ENCODE assay signal across 24 cellular contexts in the genomic region with DNA sequence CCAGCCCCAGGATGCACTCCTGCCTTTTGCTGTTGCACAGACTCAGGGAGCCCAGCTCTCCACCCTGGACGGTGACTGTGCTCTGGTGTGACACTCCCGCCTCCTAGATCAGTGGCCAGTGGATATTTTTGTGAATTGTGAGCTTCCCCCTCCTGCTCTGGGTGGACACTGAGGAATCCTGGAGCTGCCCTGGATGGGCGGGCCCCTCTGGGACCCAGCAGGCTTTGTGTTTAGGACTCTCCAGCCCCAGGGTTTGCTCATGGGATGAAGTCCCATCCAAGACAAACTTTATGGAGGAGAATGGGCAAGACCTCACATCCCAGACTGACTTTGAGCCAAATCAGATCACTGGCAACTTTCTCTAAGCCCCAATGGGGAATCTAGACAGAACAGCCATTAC. TPM values are rescaled to one million over a fixed set of nuclear protein-coding genes. Genes with fewer than 3 reads are reported as not detected.
DNase-seq lines count a peak whose midpoint lies in the region; ATAC-seq, FAIRE-seq and TF ChIP-seq lines count a peak whose summit lies in the region.
"Had no signal": no experiment of that assay in that cellular context is flagged by ENCODE, and none has a peak within 500 bp of the region (broad histone marks: within the 10 kb centered on the region; RNA-seq: fewer than 3 reads in every experiment).

No MANE protein-coding gene starts in this region.

- H3K27me3 ChIP-seq in HepG2 (ENCODE audit: control insufficient read depth in 1 of 2, insufficient read depth in 2 of 2, low read length in 2 of 2) (no peaks in the 10 kb centered on the region), right lobe of liver (no peaks in the 10 kb centered on the region), heart right ventricle (no peaks in the 10 kb centered on the region), neuronal stem cell (ENCODE audit: control insufficient read depth in 3 of 3, insufficient read depth in 3 of 3, low read depth in 1 of 3, low read length in 3 of 3) (no peaks in the 10 kb centered on the region), stomach (no peaks in the 10 kb centered on the region)
- H3K27me3 ChIP-seq: Peyer's patch, sigmoid colon had no signal

- TF ChIP-seq EP300 in HepG2 (IDR thresholded peaks at IDR 0.05; ENCODE audit: low read depth in 2 of 2, low read length in 2 of 2) (no peak), HepG2 (CRISPR knock-in tag; IDR thresholded peaks at IDR 0.05; ENCODE audit: borderline replicate concordance) (no peak), stomach (IDR thresholded peaks at IDR 0.05) (no peak)

- H2BK12ac ChIP-seq in neuronal stem cell (ENCODE audit: low read length) = no peak overlapping the region

- no peak for FAIRE-seq in HepG2 (lab: Jason Lieb, UNC)
- FAIRE-seq: GM12891, keratinocyte, TTC549 had no signal

- no peak overlapping the region for H3K14ac ChIP-seq in neuronal stem cell (ENCODE audit: low read length)

- H3K4me1 ChIP-seq in HepG2 (ENCODE audit: insufficient read depth, low read length) = peaks cover 52% of the 10 kb centered on the region
- H3K4me1 ChIP-seq in right lobe of liver = no peaks in the 10 kb centered on the region
- peaks cover 0 to 21% (median 0%) of the 10 kb centered on the region in 9 donors for H3K4me1 ChIP-seq in heart right ventricle
- H3K4me1 ChIP-seq in neuronal stem cell (ENCODE audit: control insufficient read depth in 2 of 2, insufficient read depth in 1 of 2, low read depth in 1 of 2, low read length in 2 of 2) = peaks cover 32 to 33% of the 10 kb centered on the region in 2 donors
- H3K4me1 ChIP-seq in stomach = peaks cover 0 to 4% (median 0%) of the 10 kb centered on the region in 4 donors
- H3K4me1 ChIP-seq: sigmoid colon had no signal

- TF ChIP-seq POLR2A in HepG2 (IDR thresholded peaks at IDR 0.05; ENCODE audit: insufficient read depth in 1 of 2, low read depth in 2 of 2, low read length in 2 of 2) = no peak
- no peak for TF ChIP-seq POLR2A in right lobe of liver (IDR thresholded peaks at IDR 0.05)
- TF ChIP-seq POLR2A in stomach (IDR thresholded peaks at IDR 0.05) = no peak

- H4K20me1 ChIP-seq in HepG2 (ENCODE audit: insufficient read depth, low read length) = no peaks in the 10 kb centered on the region

- H2BK5ac ChIP-seq in neuronal stem cell (ENCODE audit: low read length) = no peak overlapping the region

- H4K91ac ChIP-seq in neuronal stem cell (ENCODE audit: low read depth, low read length, poor library complexity) = no peak overlapping the region

- H2BK120ac ChIP-seq in neuronal stem cell (ENCODE audit: low read depth, low read length) = no peak overlapping the region

- H3K36me3 ChIP-seq in HepG2 (replicated peaks in 1 of 2; ENCODE audit: control insufficient read depth in 1 of 2, insufficient read depth in 2 of 2, low read length in 2 of 2) (peaks cover 0 to 3% of the 10 kb centered on the region in 2 experiments; a peak in 2 of 5 replicates), right lobe of liver (no peaks in the 10 kb centered on the region), heart right ventricle (no peaks in the 10 kb centered on the region), neuronal stem cell (replicated peaks in 1 of 2; ENCODE audit: control insufficient read depth in 2 of 2, insufficient read depth in 2 of 2, low read length in 2 of 2) (peaks cover 0 to 3% of the 10 kb centered on the region in 2 donors), stomach (peaks cover 0 to 16% (median 3%) of the 10 kb centered on the region in 4 donors)
- H3K36me3 ChIP-seq: Peyer's patch had no signal

- no peak for DNase-seq in HepG2 (ENCODE audit: low spot score)
- DNase-seq in right lobe of liver = no peak
- DNase-seq in heart right ventricle = peak in 1 of 2 donors; percentile 38
- no peak for DNase-seq in neuronal stem cell (ENCODE audit: low spot score)
- no peak for DNase-seq in HPDE6-E6E7 (ENCODE audit: extremely low spot score)
- no peak for DNase-seq in stomach
- no peak for DNase-seq in stimulated activated CD4-positive, alpha-beta T cell treated with anti-CD3 and anti-CD28 coated beads, Interleukin-4, amount 100 ng/mL, for 1 hour
- DNase-seq: activated CD4-positive, alpha-beta T cell treated with anti-CD3 and anti-CD28 coated beads, Interleukin-2, amount 50 U/mL, for 48 hours; activated naive CD4-positive, alpha-beta T cell treated with anti-CD3 and anti-CD28 coated beads for 36 hours; amniotic stem cell; CD4-positive, alpha-beta memory T cell; EL; NCI-H187 treated with DMSO at 0.1 percent for 48 hours; NCI-H526; Peyer's patch; posterior cingulate gyrus; sigmoid colon; stimulated activated naive B cell treated with anti-CD40 and anti-IgM and Interleukin-4, amounts not matched to agents 10 μg/mL and 1 μg/mL and 100 μg/mL, for 72 hours; T-helper 1 cell had no signal

- TF ChIP-seq RAD21 in HepG2 (CRISPR knock-in tag; IDR thresholded peaks at IDR 0.05) = no peak

- CTCF ChIA-PET in HepG2 (lab: Yijun Ruan, JAX; ENCODE audit: low intra/inter-chr PET ratio, low total read pairs) = no interaction called here

- in situ Hi-C loops in HepG2 (cut with HindIII; ENCODE audit: extremely low pct_ligation_motif_present, low pct_unique_long_range_greater_than_20kb) = no loop called here

- intact Hi-C loops in HepG2 (cut with micrococcal nuclease; ENCODE audit: unreplicated experiment) = no loop called here
- intact Hi-C loops in right lobe of liver (cut with DNase I) = no loop called here
- intact Hi-C loops in heart right ventricle (cut with DNase I) = no loop called here
- intact Hi-C loops in stomach (cut with DNase I; ENCODE audit: low total_unique reads) = no loop called here

- H3K9me3 ChIP-seq in HepG2 (ENCODE audit: low read length) (no peaks in the 10 kb centered on the region), right lobe of liver (no peaks in the 10 kb centered on the region), heart right ventricle (no peaks in the 10 kb centered on the region), neuronal stem cell (replicated peaks in 1 of 2; ENCODE audit: control insufficient read depth in 2 of 2, insufficient read depth in 1 of 2, low read depth in 1 of 2, low read length in 2 of 2) (no peaks in the 10 kb centered on the region), stomach (no peaks in the 10 kb centered on the region)
- H3K9me3 ChIP-seq: Peyer's patch, sigmoid colon had no signal

- peak; percentile 7; the same call in 1 of the 3 replicates for ATAC-seq in HepG2
- ATAC-seq in right lobe of liver = no peak
- ATAC-seq in heart right ventricle = peak; percentile 39 to 76 (median 49)
- ATAC-seq in HG02885 (IDR thresholded peaks at IDR 0.05; ENCODE audit: poor library complexity, unreplicated experiment) = no peak
- ATAC-seq: stimulated activated naive B cell treated with anti-CD40 and anti-IgM and Interleukin-4, amounts not matched to agents 10 μg/mL and 1 μg/mL and 100 μg/mL, for 72 hours had no signal

- H4K8ac ChIP-seq in neuronal stem cell (ENCODE audit: low read depth, low read length) = no peak overlapping the region

- WGBS in HepG2 (ENCODE audit: low lambda C conversion rate) = 71% methylated on average over 2 of the region's 3 CpGs
- WGBS in right lobe of liver (ENCODE audit: insufficient coverage, low coverage, low lambda C conversion rate, missing lambda C conversion rate) = 85% methylated on average over 3 of the region's 3 CpGs
- 46 to 57% methylated on average over 3 of the region's 3 CpGs for WGBS in heart right ventricle, 2 donors
- no CpG with 5 or more reads among the region's 3 CpGs for WGBS in neuronal stem cell (ENCODE audit: extremely low coverage in 2 of 2, insufficient read length in 2 of 2, insufficient replicate concordance in 1 of 2), 2 donors
- WGBS in stomach, 5 donors = 59 to 76% (median 70%) methylated on average over 3 of the region's 3 CpGs

- H3K9ac ChIP-seq in HepG2 (ENCODE audit: insufficient read depth, low read depth, low read length) = no peak overlapping the region
- H3K9ac ChIP-seq in neuronal stem cell (ENCODE audit: low read depth, low read length, poor library complexity) = no peak overlapping the region

- H3K18ac ChIP-seq in neuronal stem cell (ENCODE audit: low read length) = no peak overlapping the region

- peak overlapping the region; percentile 65 for H2AK5ac ChIP-seq in neuronal stem cell (ENCODE audit: low read depth, low read length)

- TF ChIP-seq CTCF in HepG2 (CRISPR knock-in tag; IDR thresholded peaks at IDR 0.05) (no peak), right lobe of liver (IDR thresholded peaks at IDR 0.05) (no peak), heart right ventricle (IDR thresholded peaks at IDR 0.05) (no peak), stomach (IDR thresholded peaks at IDR 0.05) (no peak)

- POLR2A ChIA-PET in HepG2 (lab: Yijun Ruan, JAX) = interaction anchor here (1.2 to 1.7 kb wide), 2 partner anchors 16 to 27 kb away, joined by 3 to 7 read pairs; a partner anchor contains a TSS

- H3K4ac ChIP-seq in neuronal stem cell (ENCODE audit: low read length) = no peak overlapping the region

- no TSS peak for BruUV-seq in HepG2 (replicated peaks; lab: Mats Ljungman, UMichigan)

- H3K79me2 ChIP-seq in HepG2 (ENCODE audit: insufficient read depth, low read length) = no peaks in the 10 kb centered on the region

- H3K79me1 ChIP-seq in neuronal stem cell (ENCODE audit: low read depth, low read length) = peaks cover 5% of the 10 kb centered on the region

- H2AFZ ChIP-seq in HepG2 (ENCODE audit: low read length) = no peak overlapping the region
- peak overlapping the region; percentile 28 for H2AFZ ChIP-seq in neuronal stem cell (ENCODE audit: low read length)

- H3K23ac ChIP-seq in neuronal stem cell (ENCODE audit: low read depth, low read length, poor library complexity) = no peak overlapping the region

- H3K4me3 ChIP-seq in HepG2 (replicated peaks in 1 of 3; ENCODE audit: insufficient read depth in 1 of 3, low read depth in 2 of 3, low read length in 3 of 3) (no peak overlapping the region), right lobe of liver (no peak overlapping the region), heart right ventricle (no peak overlapping the region), neuronal stem cell (ENCODE audit: low read length in 2 of 2) (no peak overlapping the region), stomach (no peak overlapping the region)
- H3K4me3 ChIP-seq: lung, Peyer's patch, sigmoid colon had no signal

- H3K4me2 ChIP-seq in HepG2 (ENCODE audit: low read depth, low read length) (no peak overlapping the region), neuronal stem cell (ENCODE audit: insufficient read depth, low read length, poor library complexity, severe bottlenecking) (no peak overlapping the region)

- H2BK15ac ChIP-seq in neuronal stem cell (ENCODE audit: low read length) = no peak overlapping the region

- H3K27ac ChIP-seq in HepG2 (ENCODE audit: extremely low read length, insufficient read depth, low read length) (no peak overlapping the region), right lobe of liver (no peak overlapping the region), heart right ventricle (no peak overlapping the region), neuronal stem cell (replicated peaks; ENCODE audit: low read length) (no peak overlapping the region), stomach (no peak overlapping the region)

RNA-seq across cellular contexts. Expression of a gene that starts 16.1 kb away (rescaled TPM):
- total RNA-seq in HepG2 (2016; rRNA removed; fragmentation: Illumina TruSeq; extraction: Trizol) (4.8 and 8.5 TPM in 2 replicates), right lobe of liver (1 to 10 TPM in 4 of 6 experiments, under 1 TPM in 2; 0.78 to 2.2 (median 1.9) TPM), heart right ventricle (1 to 10 TPM in 5 of 10 donors, under 1 TPM in 5; 0.32 to 1.6 (median 0.91) TPM), stomach (10 to 100 TPM in 1 of 5 donors, 1 to 10 TPM in 3, not detected in 1; 1.3 to 40.8 (median 1.9) TPM)
- total RNA-seq in HepG2 (2016; cell fraction: cytosol; rRNA removed; fragmentation: Illumina TruSeq; extraction: Trizol; ENCODE audit: low read depth) = 1.5 and 2.2 TPM in 2 replicates
- total RNA-seq in HepG2 (2016; cell fraction: insoluble cytoplasmic fraction; rRNA removed; fragmentation: Illumina TruSeq; extraction: Trizol) = 3.6 and 8.3 TPM in 2 replicates
- 5.1 and 6.1 TPM in 2 replicates for total RNA-seq in HepG2 (2016; cell fraction: membrane; rRNA removed; fragmentation: Illumina TruSeq; extraction: Trizol)
- 11.0 and 14.1 TPM in 2 replicates for total RNA-seq in HepG2 (2016; cell fraction: nucleus; rRNA removed; fragmentation: Illumina TruSeq; extraction: Trizol)
- polyA plus RNA-seq in HepG2 (2011; rRNA removed) (9.9 and 16.1 TPM in 2 replicates), heart right ventricle (1 to 10 TPM in 1 of 2 donors, under 1 TPM in 1; 0.88 to 1.7 TPM), stomach (1 to 10 TPM; 1.1 to 5.7 (median 4.3) TPM)
- polyA plus RNA-seq in HepG2 (2011; cell fraction: cytosol; rRNA removed) = 7.9 and 8.4 TPM in 2 replicates
- 33.5 and 37.5 TPM in 2 replicates for polyA plus RNA-seq in HepG2 (2011; cell fraction: nucleus; rRNA removed)
- 11.7 and 19.4 TPM in 2 replicates for polyA plus RNA-seq in HepG2 (2012)
- 2.5 TPM in 2 replicates for polyA plus RNA-seq in HepG2 (2016; cell fraction: cytosol; fragmentation: Illumina TruSeq; extraction: Trizol; ENCODE audit: low read depth)
- polyA plus RNA-seq in HepG2 (2016; cell fraction: insoluble cytoplasmic fraction; fragmentation: Illumina TruSeq; extraction: Trizol; ENCODE audit: low read depth) = 5.1 and 6.9 TPM in 2 replicates
- 5.7 and 5.9 TPM in 2 replicates for polyA plus RNA-seq in HepG2 (2016; cell fraction: membrane; fragmentation: Illumina TruSeq; extraction: Trizol; ENCODE audit: low read depth)
- 20.8 and 22.7 TPM in 2 replicates for polyA plus RNA-seq in HepG2 (2016; cell fraction: nucleus; fragmentation: Illumina TruSeq; extraction: Trizol; ENCODE audit: insufficient read depth, low read depth)
- 32.9 and 95.0 TPM in 2 replicates for polyA minus RNA-seq in HepG2 (2011; rRNA and poly(A)+ RNA removed; ENCODE audit: low replicate concordance)
- 7.2 and 7.7 TPM in 2 replicates for polyA minus RNA-seq in HepG2 (2011; cell fraction: cytosol; rRNA and poly(A)+ RNA removed)
- 11.1 and 11.3 TPM in 2 replicates for polyA minus RNA-seq in HepG2 (2011; cell fraction: nucleus; rRNA and poly(A)+ RNA removed)
- polyA plus RNA-seq in neuronal stem cell (2013, experiment 1 of 2) = 10.8 TPM
- 10.8 TPM for polyA plus RNA-seq in neuronal stem cell (2013, experiment 2 of 2)
- polyA plus RNA-seq: CD4-positive, alpha-beta memory T cell had no signal

RNA-seq across cellular contexts. Expression of a gene that starts 23.8 kb away (rescaled TPM):
- 2.2 and 2.9 TPM in 2 replicates for total RNA-seq in HepG2 (2016; rRNA removed; fragmentation: Illumina TruSeq; extraction: Trizol)
- 0.79 and 2.4 TPM in 2 replicates for total RNA-seq in HepG2 (2016; cell fraction: cytosol; rRNA removed; fragmentation: Illumina TruSeq; extraction: Trizol; ENCODE audit: low read depth)
- 0.95 and 2.5 TPM in 2 replicates for total RNA-seq in HepG2 (2016; cell fraction: insoluble cytoplasmic fraction; rRNA removed; fragmentation: Illumina TruSeq; extraction: Trizol)
- total RNA-seq in HepG2 (2016; cell fraction: membrane; rRNA removed; fragmentation: Illumina TruSeq; extraction: Trizol) = 1.8 and 2.6 TPM in 2 replicates
- total RNA-seq in HepG2 (2016; cell fraction: nucleus; rRNA removed; fragmentation: Illumina TruSeq; extraction: Trizol) = 2.8 and 3.1 TPM in 2 replicates
- polyA plus RNA-seq in HepG2 (2011; rRNA removed) = 1.4 and 1.8 TPM in 2 replicates
- 0.59 and 0.82 TPM in 2 replicates for polyA plus RNA-seq in HepG2 (2011; cell fraction: cytosol; rRNA removed)
- polyA plus RNA-seq in HepG2 (2011; cell fraction: nucleus; rRNA removed) = 8.4 and 10.6 TPM in 2 replicates
- polyA plus RNA-seq in HepG2 (2012) = 2.3 and 3.3 TPM in 2 replicates
- 1.3 and 1.8 TPM in 2 replicates for polyA plus RNA-seq in HepG2 (2016; cell fraction: cytosol; fragmentation: Illumina TruSeq; extraction: Trizol; ENCODE audit: low read depth)
- 2.1 and 2.4 TPM in 2 replicates for polyA plus RNA-seq in HepG2 (2016; cell fraction: insoluble cytoplasmic fraction; fragmentation: Illumina TruSeq; extraction: Trizol; ENCODE audit: low read depth)
- polyA plus RNA-seq in HepG2 (2016; cell fraction: membrane; fragmentation: Illumina TruSeq; extraction: Trizol; ENCODE audit: low read depth) = 1.7 and 2.2 TPM in 2 replicates
- 4.7 and 6.9 TPM in 2 replicates for polyA plus RNA-seq in HepG2 (2016; cell fraction: nucleus; fragmentation: Illumina TruSeq; extraction: Trizol; ENCODE audit: insufficient read depth, low read depth)
- 1.1 and 1.6 TPM in 2 replicates for polyA minus RNA-seq in HepG2 (2011; rRNA and poly(A)+ RNA removed; ENCODE audit: low replicate concordance)
- not detected in 2 replicates for polyA minus RNA-seq in HepG2 (2011; cell fraction: cytosol; rRNA and poly(A)+ RNA removed)
- polyA minus RNA-seq in HepG2 (2011; cell fraction: nucleus; rRNA and poly(A)+ RNA removed) = 1.2 and 1.9 TPM in 2 replicates
- 1 to 10 TPM; 2.2 to 8.4 (median 3.5) TPM for total RNA-seq in right lobe of liver
- total RNA-seq in heart right ventricle = 1 to 10 TPM in 8 of 10 donors, under 1 TPM in 2; 0.55 to 3.1 (median 1.3) TPM
- polyA plus RNA-seq in heart right ventricle = 1 to 10 TPM; 1.1 to 3.1 TPM
- 5.3 TPM for polyA plus RNA-seq in neuronal stem cell (2013, experiment 1 of 2)
- polyA plus RNA-seq in neuronal stem cell (2013, experiment 2 of 2) = 5.5 TPM
- total RNA-seq in stomach = 10 to 100 TPM in 2 of 5 donors, 1 to 10 TPM in 3; 1.2 to 32.4 (median 6.7) TPM
- polyA plus RNA-seq in stomach = 10 to 100 TPM in 2 of 3 donors, 1 to 10 TPM in 1; 5.3 to 16.7 (median 14.6) TPM

RNA-seq across cellular contexts. Expression of a gene that starts 36.2 kb away (rescaled TPM):
- total RNA-seq in HepG2 (2016; rRNA removed; fragmentation: Illumina TruSeq; extraction: Trizol) (56.5 and 78.0 TPM in 2 replicates), right lobe of liver (10 to 100 TPM; 13.4 to 49.5 (median 18.5) TPM), heart right ventricle (10 to 100 TPM; 31.1 to 47.0 (median 38.6) TPM), stomach (10 to 100 TPM; 15.2 to 30.9 (median 23.8) TPM)
- total RNA-seq in HepG2 (2016; cell fraction: cytosol; rRNA removed; fragmentation: Illumina TruSeq; extraction: Trizol; ENCODE audit: low read depth) = 81.0 and 86.5 TPM in 2 replicates
- total RNA-seq in HepG2 (2016; cell fraction: insoluble cytoplasmic fraction; rRNA removed; fragmentation: Illumina TruSeq; extraction: Trizol) = 57.1 and 86.7 TPM in 2 replicates
- 144 and 151 TPM in 2 replicates for total RNA-seq in HepG2 (2016; cell fraction: membrane; rRNA removed; fragmentation: Illumina TruSeq; extraction: Trizol)
- total RNA-seq in HepG2 (2016; cell fraction: nucleus; rRNA removed; fragmentation: Illumina TruSeq; extraction: Trizol) = 42.0 and 49.7 TPM in 2 replicates
- polyA plus RNA-seq in HepG2 (2011; rRNA removed) (41.9 and 57.0 TPM in 2 replicates), heart right ventricle (10 to 100 TPM; 25.4 to 50.8 TPM), stomach (10 to 100 TPM; 19.9 to 37.4 (median 21.3) TPM)
- polyA plus RNA-seq in HepG2 (2011; cell fraction: cytosol; rRNA removed) = 39.2 and 66.4 TPM in 2 replicates
- 53.0 and 54.3 TPM in 2 replicates for polyA plus RNA-seq in HepG2 (2011; cell fraction: nucleus; rRNA removed)
- polyA plus RNA-seq in HepG2 (2012) = 40.1 and 41.5 TPM in 2 replicates
- polyA plus RNA-seq in HepG2 (2016; cell fraction: cytosol; fragmentation: Illumina TruSeq; extraction: Trizol; ENCODE audit: low read depth) = 96.5 and 101 TPM in 2 replicates
- polyA plus RNA-seq in HepG2 (2016; cell fraction: insoluble cytoplasmic fraction; fragmentation: Illumina TruSeq; extraction: Trizol; ENCODE audit: low read depth) = 67.6 and 73.0 TPM in 2 replicates
- polyA plus RNA-seq in HepG2 (2016; cell fraction: membrane; fragmentation: Illumina TruSeq; extraction: Trizol; ENCODE audit: low read depth) = 132 and 145 TPM in 2 replicates
- polyA plus RNA-seq in HepG2 (2016; cell fraction: nucleus; fragmentation: Illumina TruSeq; extraction: Trizol; ENCODE audit: insufficient read depth, low read depth) = 86.0 and 90.4 TPM in 2 replicates
- polyA minus RNA-seq in HepG2 (2011; rRNA and poly(A)+ RNA removed; ENCODE audit: low replicate concordance) = 52.0 and 94.8 TPM in 2 replicates
- 24.3 and 27.3 TPM in 2 replicates for polyA minus RNA-seq in HepG2 (2011; cell fraction: cytosol; rRNA and poly(A)+ RNA removed)
- polyA minus RNA-seq in HepG2 (2011; cell fraction: nucleus; rRNA and poly(A)+ RNA removed) = 13.7 and 15.8 TPM in 2 replicates
- 64.3 TPM for polyA plus RNA-seq in neuronal stem cell (2013, experiment 1 of 2)
- polyA plus RNA-seq in neuronal stem cell (2013, experiment 2 of 2) = 60.7 TPM

RNA-seq across cellular contexts. Expression of a gene that starts 40.4 kb away (rescaled TPM):
- total RNA-seq in HepG2 (2016; rRNA removed; fragmentation: Illumina TruSeq; extraction: Trizol) (76.4 and 161 TPM in 2 replicates), right lobe of liver (100 to 1,000 TPM in 2 of 6 experiments, 10 to 100 TPM in 4; 64.4 to 142 (median 76.9) TPM), heart right ventricle (100 to 1,000 TPM in 3 of 10 donors, 10 to 100 TPM in 7; 63.1 to 112 (median 72.9) TPM), stomach (100 to 1,000 TPM in 1 of 5 donors, 10 to 100 TPM in 4; 32.1 to 142 (median 85.2) TPM)
- total RNA-seq in HepG2 (2016; cell fraction: cytosol; rRNA removed; fragmentation: Illumina TruSeq; extraction: Trizol; ENCODE audit: low read depth) = 117 and 155 TPM in 2 replicates
- 83.5 and 169 TPM in 2 replicates for total RNA-seq in HepG2 (2016; cell fraction: insoluble cytoplasmic fraction; rRNA removed; fragmentation: Illumina TruSeq; extraction: Trizol)
- total RNA-seq in HepG2 (2016; cell fraction: membrane; rRNA removed; fragmentation: Illumina TruSeq; extraction: Trizol) = 125 and 145 TPM in 2 replicates
- total RNA-seq in HepG2 (2016; cell fraction: nucleus; rRNA removed; fragmentation: Illumina TruSeq; extraction: Trizol) = 134 and 145 TPM in 2 replicates
- polyA plus RNA-seq in HepG2 (2011; rRNA removed) (157 and 169 TPM in 2 replicates), heart right ventricle (100 to 1,000 TPM in 1 of 2 donors, 10 to 100 TPM in 1; 73.4 to 227 TPM), stomach (100 to 1,000 TPM in 2 of 3 donors, 10 to 100 TPM in 1; 94.7 to 188 (median 162) TPM)
- 171 and 212 TPM in 2 replicates for polyA plus RNA-seq in HepG2 (2011; cell fraction: cytosol; rRNA removed)
- polyA plus RNA-seq in HepG2 (2011; cell fraction: nucleus; rRNA removed) = 191 and 208 TPM in 2 replicates
- polyA plus RNA-seq in HepG2 (2012) = 45.1 and 96.9 TPM in 2 replicates
- 104 and 146 TPM in 2 replicates for polyA plus RNA-seq in HepG2 (2016; cell fraction: cytosol; fragmentation: Illumina TruSeq; extraction: Trizol; ENCODE audit: low read depth)
- 64.0 and 66.5 TPM in 2 replicates for polyA plus RNA-seq in HepG2 (2016; cell fraction: insoluble cytoplasmic fraction; fragmentation: Illumina TruSeq; extraction: Trizol; ENCODE audit: low read depth)
- polyA plus RNA-seq in HepG2 (2016; cell fraction: membrane; fragmentation: Illumina TruSeq; extraction: Trizol; ENCODE audit: low read depth) = 95.1 and 113 TPM in 2 replicates
- 218 and 233 TPM in 2 replicates for polyA plus RNA-seq in HepG2 (2016; cell fraction: nucleus; fragmentation: Illumina TruSeq; extraction: Trizol; ENCODE audit: insufficient read depth, low read depth)
- 161 and 288 TPM in 2 replicates for polyA minus RNA-seq in HepG2 (2011; rRNA and poly(A)+ RNA removed; ENCODE audit: low replicate concordance)
- 33.1 and 37.3 TPM in 2 replicates for polyA minus RNA-seq in HepG2 (2011; cell fraction: cytosol; rRNA and poly(A)+ RNA removed)
- 51.0 and 60.8 TPM in 2 replicates for polyA minus RNA-seq in HepG2 (2011; cell fraction: nucleus; rRNA and poly(A)+ RNA removed)
- 44.2 TPM for polyA plus RNA-seq in neuronal stem cell (2013, experiment 1 of 2)
- 41.9 TPM for polyA plus RNA-seq in neuronal stem cell (2013, experiment 2 of 2)

RNA-seq across cellular contexts. Expression of a gene that starts 45.4 kb away (rescaled TPM):
- total RNA-seq in HepG2 (2016; rRNA removed; fragmentation: Illumina TruSeq; extraction: Trizol) (38.3 and 40.5 TPM in 2 replicates), right lobe of liver (10 to 100 TPM in 5 of 6 experiments, 1 to 10 TPM in 1; 8.9 to 27.5 (median 12.0) TPM), heart right ventricle (10 to 100 TPM; 10.7 to 22.0 (median 14.3) TPM), stomach (10 to 100 TPM in 4 of 5 donors, 1 to 10 TPM in 1; 6.4 to 93.2 (median 26.8) TPM)
- total RNA-seq in HepG2 (2016; cell fraction: cytosol; rRNA removed; fragmentation: Illumina TruSeq; extraction: Trizol; ENCODE audit: low read depth) = 15.2 TPM in 2 replicates
- total RNA-seq in HepG2 (2016; cell fraction: insoluble cytoplasmic fraction; rRNA removed; fragmentation: Illumina TruSeq; extraction: Trizol) = 33.0 and 37.1 TPM in 2 replicates
- 43.0 and 46.2 TPM in 2 replicates for total RNA-seq in HepG2 (2016; cell fraction: membrane; rRNA removed; fragmentation: Illumina TruSeq; extraction: Trizol)
- 21.9 and 28.3 TPM in 2 replicates for total RNA-seq in HepG2 (2016; cell fraction: nucleus; rRNA removed; fragmentation: Illumina TruSeq; extraction: Trizol)
- polyA plus RNA-seq in HepG2 (2011; rRNA removed) (32.2 and 39.3 TPM in 2 replicates), heart right ventricle (10 to 100 TPM in 1 of 2 donors, 1 to 10 TPM in 1; 9.4 to 33.7 TPM), stomach (10 to 100 TPM; 10.2 to 13.7 (median 11.6) TPM)
- polyA plus RNA-seq in HepG2 (2011; cell fraction: cytosol; rRNA removed) = 29.8 and 30.1 TPM in 2 replicates
- polyA plus RNA-seq in HepG2 (2011; cell fraction: nucleus; rRNA removed) = 143 and 148 TPM in 2 replicates
- polyA plus RNA-seq in HepG2 (2012) = 16.3 and 20.7 TPM in 2 replicates
- 16.6 and 18.7 TPM in 2 replicates for polyA plus RNA-seq in HepG2 (2016; cell fraction: cytosol; fragmentation: Illumina TruSeq; extraction: Trizol; ENCODE audit: low read depth)
- polyA plus RNA-seq in HepG2 (2016; cell fraction: insoluble cytoplasmic fraction; fragmentation: Illumina TruSeq; extraction: Trizol; ENCODE audit: low read depth) = 33.1 and 38.5 TPM in 2 replicates
- 41.7 and 43.1 TPM in 2 replicates for polyA plus RNA-seq in HepG2 (2016; cell fraction: membrane; fragmentation: Illumina TruSeq; extraction: Trizol; ENCODE audit: low read depth)
- 50.3 and 52.5 TPM in 2 replicates for polyA plus RNA-seq in HepG2 (2016; cell fraction: nucleus; fragmentation: Illumina TruSeq; extraction: Trizol; ENCODE audit: insufficient read depth, low read depth)
- 71.2 and 144 TPM in 2 replicates for polyA minus RNA-seq in HepG2 (2011; rRNA and poly(A)+ RNA removed; ENCODE audit: low replicate concordance)
- polyA minus RNA-seq in HepG2 (2011; cell fraction: cytosol; rRNA and poly(A)+ RNA removed) = 10.3 and 13.5 TPM in 2 replicates
- 36.7 and 43.0 TPM in 2 replicates for polyA minus RNA-seq in HepG2 (2011; cell fraction: nucleus; rRNA and poly(A)+ RNA removed)
- polyA plus RNA-seq in neuronal stem cell (2013, experiment 1 of 2) = 11.1 TPM
- polyA plus RNA-seq in neuronal stem cell (2013, experiment 2 of 2) = 11.6 TPM

Comparison
In these comparisons a context has a peak if more than half of its experiments do, and no peak if none do; other contexts are left out.
1. ATAC-seq: peak in HepG2 (single experiment) and heart right ventricle (8 of 8); none in right lobe of liver (0 of 4) and HG02885 (single experiment).